ENCODE assay signal across 25 cellular contexts in the genomic region with DNA sequence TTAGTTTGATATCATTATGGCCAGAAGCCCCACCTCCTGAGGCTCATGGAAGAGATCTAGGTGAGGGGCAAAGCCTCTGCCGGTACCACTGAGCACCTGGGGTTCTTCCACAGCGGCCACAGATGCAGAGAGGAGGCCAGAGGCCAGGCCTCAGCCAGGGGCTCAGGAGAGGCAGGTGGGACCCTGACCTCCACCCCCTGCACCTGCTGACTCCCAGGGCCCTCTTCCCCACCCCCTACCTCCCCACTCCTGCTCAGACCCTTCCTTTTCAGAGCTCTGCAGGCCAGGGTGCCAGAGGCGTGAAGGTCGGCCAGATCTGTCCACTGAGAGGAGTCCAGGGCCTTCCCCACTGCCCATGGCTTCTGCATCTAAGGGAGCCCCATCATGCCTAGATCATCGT.
"Had no signal": no experiment of that assay in that cellular context is flagged by ENCODE, and none has a peak within 500 bp of the region (broad histone marks: within the 10 kb centered on the region; RNA-seq: fewer than 3 reads in every experiment).

No MANE protein-coding gene starts in this region.

- H3K27ac ChIP-seq: brain microvascular endothelial cell, SJCRH30, SK-N-MC, WERI-Rb-1 had no signal

- H3K4me1 ChIP-seq: SJCRH30 had no signal

- H3K4me3 ChIP-seq: MG63, SJCRH30, SK-N-MC had no signal

- H3K9me3 ChIP-seq: MG63, SJCRH30 had no signal

- H3K36me3 ChIP-seq: brain microvascular endothelial cell, MG63, SJCRH30, WERI-Rb-1 had no signal

- DNase-seq: activated CD4-positive, alpha-beta memory T cell treated with anti-CD3 and anti-CD28 coated beads, Interleukin-2, amount 10 ng/mL, durations not matched to agents 7 days and 5 days; activated CD4-positive, alpha-beta T cell treated with anti-CD3 and anti-CD28 coated beads for 1 hour; activated CD4-positive, alpha-beta T cell treated with anti-CD3 and anti-CD28 coated beads for 48 hours; activated CD4-positive, CD25-positive, alpha-beta regulatory T cell; activated naive CD4-positive, alpha-beta T cell treated with anti-CD3 and anti-CD28 coated beads, Interleukin-2, amount 10 ng/mL, durations not matched to agents 7 days and 5 days; activated naive CD8-positive, alpha-beta T cell treated with anti-CD3 and anti-CD28 coated beads, Interleukin-2, amount 50 U/mL, for 24 hours; activated T-cell treated with anti-CD3 and anti-CD28 coated beads, Interleukin-2, amount 50 U/mL, for 24 hours; anterior cingulate cortex; brain microvascular endothelial cell; Kasumi-1; KG1; MG63; NCI-H1048; NCI-H1105 treated with DMSO at 0.1 percent for 48 hours; NCI-H1436; NCI-H1694; NCI-H1930; NCI-H345; NCI-H524 treated with DMSO at 0.1 percent for 48 hours; SHP77; SJCRH30; T1000; WERI-Rb-1 had no signal

- ATAC-seq: activated naive CD8-positive, alpha-beta T cell treated with anti-CD3 and anti-CD28 coated beads, Interleukin-2, amount 50 U/mL, for 24 hours; Panc1 had no signal

- H3K27me3 ChIP-seq: brain microvascular endothelial cell, MG63, SJCRH30 had no signal
